ENCODE assay signal across 8 cellular contexts in the genomic region with DNA sequence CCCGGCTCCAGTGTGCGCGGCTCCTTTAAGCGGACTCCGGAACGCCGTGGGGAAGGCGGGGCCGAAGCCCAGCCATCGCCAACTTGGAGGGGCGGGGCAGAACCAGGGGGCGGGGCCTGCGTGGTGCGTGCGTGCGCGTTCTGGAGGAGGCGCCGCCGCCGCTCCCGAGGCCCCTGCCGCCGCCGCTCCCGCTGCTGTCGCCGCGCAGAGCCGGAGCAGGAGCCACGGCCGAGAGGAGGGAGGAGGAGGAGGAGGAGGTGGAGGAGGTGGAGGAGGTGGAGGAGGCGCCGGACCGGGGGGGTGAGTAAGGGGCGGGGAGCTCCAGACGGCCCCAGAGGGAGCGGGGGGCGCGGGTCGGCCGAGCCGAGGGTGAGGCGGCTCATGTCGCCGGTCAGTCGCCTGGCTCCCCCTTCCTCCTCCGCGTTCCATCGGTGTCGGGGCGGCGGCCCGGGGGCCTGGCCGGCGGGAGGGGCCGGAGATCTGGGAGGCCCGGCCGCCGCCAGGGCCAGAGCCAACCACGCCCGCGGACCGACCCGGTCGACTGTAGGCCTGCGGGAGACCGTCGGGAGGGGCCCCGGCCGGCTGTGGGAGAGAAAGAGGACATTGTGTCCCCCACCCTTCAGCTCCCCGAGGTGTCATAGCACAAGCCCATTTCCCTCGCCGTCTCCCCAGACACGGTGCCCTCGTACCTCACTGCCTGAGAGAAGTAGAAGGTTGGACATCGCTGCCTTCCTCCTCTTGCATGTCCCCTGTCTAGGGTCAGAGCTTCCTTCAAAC. TPM values are rescaled to one million over a fixed set of nuclear protein-coding genes. Genes with fewer than 3 reads are reported as not detected.
DNase-seq lines count a peak whose midpoint lies in the region; ATAC-seq, FAIRE-seq and TF ChIP-seq lines count a peak whose summit lies in the region.

TSS of gene RAP1A (plus strand) at position 155 of the 777 bp plus-strand sequence. CDS start 71,572 bp downstream, outside the sequence.

- no peaks in the 10 kb centered on the region for H3K9me3 ChIP-seq in small intestine (ENCODE audit: control insufficient read depth, low read depth)

- ATAC-seq in GM18868 (IDR thresholded peaks at IDR 0.05; ENCODE audit: unreplicated experiment) (peak; percentile 52), HG03139 (IDR thresholded peaks at IDR 0.05; ENCODE audit: unreplicated experiment) (peak; percentile 58)

- peak within 1 kb of the TSS; percentile 88 to 98 for H3K27ac ChIP-seq in small intestine (ENCODE audit: low read depth in 1 of 2, low read length in 1 of 2)

- H3K4me3 ChIP-seq in cardiac fibroblast (replicated peaks in 1 of 2; ENCODE audit: low read depth in 2 of 2, low read length in 2 of 2) (peak within 1 kb of the TSS; percentile 80 to 90), small intestine (ENCODE audit: low read depth in 1 of 2, low read length in 2 of 2) (peak within 1 kb of the TSS; percentile 80 to 90)

- H3K4me1 ChIP-seq in small intestine (ENCODE audit: control insufficient read depth in 2 of 2, insufficient read depth in 1 of 2, low read depth in 1 of 2, low read length in 1 of 2), result peaks cover 4 to 21% of the 10 kb centered on the region in 2 donors

- FAIRE-seq in small intestine (lab: Jason Lieb, UNC), result no peak

- WGBS in small intestine, 3 donors, result 0 to 1% (median 1%) methylated on average over 35 to 77 of the region's 77 CpGs

- DNase-seq in A172 (ENCODE audit: low spot score) (peak; percentile 72), NCI-H226 (peak; percentile 84), cardiac fibroblast (ENCODE audit: low read depth in 2 of 2) (peak; percentile 92 to 95), iPS-NIHi7 (ENCODE audit: extremely low spot score) (peak; percentile 99), small intestine (peak; percentile 94)
- peak; percentile 90 to 94 (median 92) for DNase-seq in activated CD4-positive, CD25-positive, alpha-beta regulatory T cell (lab: John Stamatoyannopoulos, UW)

- no peak for TF ChIP-seq CTCF in cardiac fibroblast (IDR thresholded peaks at IDR 0.05; ENCODE audit: low read depth, low read length)

- H3K36me3 ChIP-seq in small intestine (ENCODE audit: control insufficient read depth in 2 of 2, insufficient read depth in 2 of 2, low read length in 2 of 2), result no peaks in the 10 kb centered on the region

- no peaks in the 10 kb centered on the region for H3K27me3 ChIP-seq in small intestine (ENCODE audit: control insufficient read depth in 2 of 2, insufficient read depth in 2 of 2, low read length in 2 of 2)

RNA-seq across cellular contexts. Expression of gene RAP1A, which starts in this region (rescaled TPM):
- total RNA-seq in A172 (2014; rRNA removed; shearing (Covaris generic)), result 27.9 and 34.5 TPM in 2 replicates
- polyA plus RNA-seq in small intestine, result 100 to 1,000 TPM in 1 of 3 donors, 10 to 100 TPM in 2; 75.4 to 150 (median 92.1) TPM

Comparison
In these comparisons a context has a peak if more than half of its experiments do, and no peak if none do; other contexts are left out.
1. Peak in every context shown above with its lines: DNase-seq, ATAC-seq, H3K4me3 ChIP-seq and H3K27ac ChIP-seq.